29 cellular contexts compared by ENCODE assay signal in genomic region chr5:31235381-31235780, GRCh38. TPM values are rescaled to one million over a fixed set of nuclear protein-coding genes. Genes with fewer than 3 reads are reported as not detected.
DNase-seq lines count a peak whose midpoint lies in the region; ATAC-seq and TF ChIP-seq lines count a peak whose summit lies in the region.
"Had no signal": no experiment of that assay in that cellular context is flagged by ENCODE, and none has a peak within 500 bp of the region (broad histone marks: within the 10 kb centered on the region; RNA-seq: fewer than 3 reads in every experiment).

No MANE protein-coding gene starts in this region.

- no peaks in the 10 kb centered on the region for H3K4me1 ChIP-seq in Loucy (ENCODE audit: insufficient read depth, low read length, poor library complexity, severe bottlenecking)
- H3K4me1 ChIP-seq in neuronal stem cell (ENCODE audit: control insufficient read depth in 2 of 2, insufficient read depth in 1 of 2, low read depth in 1 of 2, low read length in 2 of 2): peaks cover 3 to 6% of the 10 kb centered on the region in 2 donors
- H3K4me1 ChIP-seq: colonic mucosa, foreskin keratinocyte had no signal

- no peaks in the 10 kb centered on the region for H3F3A ChIP-seq in Loucy (ENCODE audit: low read depth)

- no peak overlapping the region for H2AK5ac ChIP-seq in neuronal stem cell (ENCODE audit: low read depth, low read length)

- H4K8ac ChIP-seq in neuronal stem cell (ENCODE audit: low read depth, low read length): no peak overlapping the region

- no peak overlapping the region for H3K4ac ChIP-seq in neuronal stem cell (ENCODE audit: low read length)

- DNase-seq in COLO829 (ENCODE audit: low spot score): peak; percentile 8
- DNase-seq in astrocyte of the spinal cord (ENCODE audit: low read depth, low spot score): peak; percentile 23
- no peak for DNase-seq in neuronal stem cell (ENCODE audit: low spot score)
- DNase-seq in DMS79 (lab: John Stamatoyannopoulos, UW): no peak
- DNase-seq in NCI-H1930 (lab: John Stamatoyannopoulos, UW): no peak
- DNase-seq in SHP77 (lab: John Stamatoyannopoulos, UW): no peak
- DNase-seq: activated CD4-positive, alpha-beta T cell treated with anti-CD3 and anti-CD28 coated beads, Interleukin-2, amount 50 U/mL, for 48 hours; activated CD8-positive, alpha-beta memory T cell treated with anti-CD3 and anti-CD28 coated beads, Interleukin-2, amount 50 U/mL, for 4 hours; activated naive CD4-positive, alpha-beta T cell treated with anti-CD3 and anti-CD28 coated beads for 36 hours; colonic mucosa; DND-41; effector memory CD8-positive, alpha-beta T cell; foreskin keratinocyte; HFFc6; Karpas-422; NCI-H510A; small intestine; stimulated activated CD4-positive, alpha-beta T cell treated with anti-CD3 and anti-CD28 coated beads, Interleukin-1b, Interleukin-23, amount 100 ng/mL, for 48 hours; stimulated activated CD8-positive, alpha-beta memory T cell treated with anti-CD3 and anti-CD28 coated beads, Interleukin-4, amount 100 ng/mL, for 48 hours; stimulated activated naive CD8-positive, alpha-beta T cell treated with anti-CD3 and anti-CD28 coated beads, Interleukin-15, amount 100 ng/mL, for 72 hours; tibial artery had no signal

- no peak overlapping the region for H3K18ac ChIP-seq in neuronal stem cell (ENCODE audit: low read length)

- no peak overlapping the region for H2BK15ac ChIP-seq in neuronal stem cell (ENCODE audit: low read length)

- no peak overlapping the region for H3K9ac ChIP-seq in Loucy (ENCODE audit: low read depth, low read length, poor library complexity, severe bottlenecking)
- no peak overlapping the region for H3K9ac ChIP-seq in neuronal stem cell (ENCODE audit: low read depth, low read length, poor library complexity)
- H3K9ac ChIP-seq: BLaER1 had no signal

- H3K79me2 ChIP-seq in Loucy (ENCODE audit: insufficient read depth, low read length): no peaks in the 10 kb centered on the region

- no peak overlapping the region for H3K27ac ChIP-seq in neuronal stem cell (replicated peaks; ENCODE audit: low read length)
- H3K27ac ChIP-seq: BLaER1, colonic mucosa, foreskin keratinocyte, neutrophil, tibial artery had no signal

- H3K9me3 ChIP-seq in Loucy (ENCODE audit: insufficient read depth, low read depth, low read length): no peaks in the 10 kb centered on the region
- H3K9me3 ChIP-seq in neuronal stem cell (replicated peaks in 1 of 2; ENCODE audit: control insufficient read depth in 2 of 2, insufficient read depth in 1 of 2, low read depth in 1 of 2, low read length in 2 of 2): no peaks in the 10 kb centered on the region
- H3K9me3 ChIP-seq: BLaER1, colonic mucosa, neutrophil, tibial artery had no signal

- H3K27me3 ChIP-seq in Loucy (ENCODE audit: insufficient read depth, low read length, poor library complexity, severe bottlenecking): no peaks in the 10 kb centered on the region
- H3K27me3 ChIP-seq in neuronal stem cell (ENCODE audit: control insufficient read depth in 3 of 3, insufficient read depth in 3 of 3, low read depth in 1 of 3, low read length in 3 of 3): no peaks in the 10 kb centered on the region
- H3K27me3 ChIP-seq: BLaER1, colonic mucosa, foreskin keratinocyte, neutrophil, tibial artery had no signal

- ATAC-seq in GM21717 (IDR thresholded peaks at IDR 0.05; ENCODE audit: unreplicated experiment): no peak
- ATAC-seq: effector memory CD8-positive, alpha-beta T cell; esophagus mucosa; foreskin keratinocyte; GM23338; left lobe of liver; Panc1; stimulated activated naive CD8-positive, alpha-beta T cell treated with anti-CD3 and anti-CD28 coated beads, Interleukin-15, amount 100 ng/mL, for 72 hours had no signal

- H4K20me1 ChIP-seq in Loucy (ENCODE audit: insufficient read depth, low read length, poor library complexity, severe bottlenecking): no peaks in the 10 kb centered on the region
- H4K20me1 ChIP-seq: BLaER1 had no signal

- H3K23ac ChIP-seq in neuronal stem cell (ENCODE audit: low read depth, low read length, poor library complexity): no peak overlapping the region

- no peak overlapping the region for H2BK12ac ChIP-seq in neuronal stem cell (ENCODE audit: low read length)

- in situ Hi-C loops in astrocyte of the spinal cord (cut with HindIII; ENCODE audit: low sequenced_read_pairs): no loop called here

- no peaks in the 10 kb centered on the region for H3K36me3 ChIP-seq in Loucy (ENCODE audit: insufficient read depth, low read length)
- H3K36me3 ChIP-seq in neuronal stem cell (replicated peaks in 1 of 2; ENCODE audit: control insufficient read depth in 2 of 2, insufficient read depth in 2 of 2, low read length in 2 of 2): no peaks in the 10 kb centered on the region
- H3K36me3 ChIP-seq: BLaER1, colonic mucosa, neutrophil, tibial artery had no signal

- H2AFZ ChIP-seq in Loucy (ENCODE audit: low read length) (0 out of 2 replicates have a peak overlapping the region, but pooled peaks have one; percentile 51), neuronal stem cell (ENCODE audit: low read length) (peak overlapping the region; percentile 78)
- H2AFZ ChIP-seq: GM23338 had no signal

- peaks cover 2% of the 10 kb centered on the region for H3K79me1 ChIP-seq in neuronal stem cell (ENCODE audit: low read depth, low read length)

- H3K9me2 ChIP-seq in Loucy (replicated peaks; ENCODE audit: low read depth, low read length): no peaks in the 10 kb centered on the region

- no peak overlapping the region for H4K91ac ChIP-seq in neuronal stem cell (ENCODE audit: low read depth, low read length, poor library complexity)

- H2BK120ac ChIP-seq in neuronal stem cell (ENCODE audit: low read depth, low read length): no peak overlapping the region

- no CpG with 5 or more reads among the region's 3 CpGs for WGBS in neuronal stem cell (ENCODE audit: extremely low coverage in 2 of 2, insufficient read length in 2 of 2, insufficient replicate concordance in 1 of 2), 2 donors

- TF ChIP-seq CTCF in Loucy (conservative IDR thresholded peaks at IDR 0.05; ENCODE audit: low read length): no peak
- no peak for TF ChIP-seq CTCF in astrocyte of the spinal cord (IDR thresholded peaks at IDR 0.05; ENCODE audit: low read depth, low read length)

- H2BK5ac ChIP-seq in neuronal stem cell (ENCODE audit: low read length): no peak overlapping the region

- H3K14ac ChIP-seq in neuronal stem cell (ENCODE audit: low read length): no peak overlapping the region

- H3K4me3 ChIP-seq in Loucy (ENCODE audit: low read length, poor library complexity, severe bottlenecking) (no peak overlapping the region), astrocyte of the spinal cord (ENCODE audit: low read depth, low read length) (no peak overlapping the region), neuronal stem cell (ENCODE audit: low read length in 2 of 2) (no peak overlapping the region)
- H3K4me3 ChIP-seq: BLaER1, colonic mucosa, GM23338, tibial artery had no signal

- no peak overlapping the region for H3K4me2 ChIP-seq in Loucy (ENCODE audit: low read depth, low read length, poor library complexity, severe bottlenecking)
- no peak overlapping the region for H3K4me2 ChIP-seq in neuronal stem cell (ENCODE audit: insufficient read depth, low read length, poor library complexity, severe bottlenecking)
- H3K4me2 ChIP-seq: BLaER1, GM23338 had no signal

RNA-seq across cellular contexts. Expression of gene CDH6, which starts 41.9 kb away (rescaled TPM):
- polyA plus RNA-seq in neuronal stem cell (2013, experiment 1 of 2): 12.6 TPM
- polyA plus RNA-seq in neuronal stem cell (2013, experiment 2 of 2): 12.7 TPM
- polyA plus RNA-seq: foreskin keratinocyte had no signal

Comparison
In these comparisons a context has a peak if more than half of its experiments do, and no peak if none do; other contexts are left out.
1. DNase-seq: peak in COLO829 (single experiment) and astrocyte of the spinal cord (single experiment); none in neuronal stem cell (single experiment), DMS79 (single experiment), NCI-H1930 (0 of 2) and SHP77 (0 of 2).